ENCODE assay signal across 20 cellular contexts in the genomic region with DNA sequence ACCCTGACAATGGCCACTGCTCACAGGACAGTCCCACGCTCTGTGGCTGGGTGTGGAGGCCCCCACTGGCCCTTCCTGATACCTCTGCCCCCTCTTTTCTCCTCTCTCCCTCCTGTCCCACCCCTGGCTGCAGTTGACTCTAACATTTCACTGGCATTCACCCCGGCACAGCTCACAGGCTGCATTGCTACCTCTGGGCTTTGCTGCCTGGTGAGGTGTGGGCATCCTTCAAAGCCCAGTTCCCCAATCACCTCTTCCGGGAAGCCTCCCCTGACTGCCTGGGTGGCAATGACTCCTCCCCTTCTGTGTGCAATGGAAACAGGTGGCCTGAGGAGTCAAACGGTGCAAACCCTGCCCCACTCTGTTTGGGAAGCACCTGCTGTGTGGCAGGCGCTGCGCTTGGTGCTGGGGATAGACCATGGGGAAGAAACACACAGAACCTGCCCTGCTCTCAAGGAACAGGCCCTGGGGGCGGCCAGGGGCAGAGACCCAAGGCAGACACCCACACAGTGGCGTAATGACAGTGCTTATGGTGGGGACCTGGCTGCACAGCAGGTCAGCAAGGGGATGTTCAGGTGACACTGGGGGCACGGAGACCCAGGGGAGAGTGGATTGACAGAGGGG. TPM values are rescaled to one million over a fixed set of nuclear protein-coding genes. Genes with fewer than 3 reads are reported as not detected.
DNase-seq lines count a peak whose midpoint lies in the region; ATAC-seq, FAIRE-seq and TF ChIP-seq lines count a peak whose summit lies in the region.
"Had no signal": no experiment of that assay in that cellular context is flagged by ENCODE, and none has a peak within 500 bp of the region (broad histone marks: within the 10 kb centered on the region; RNA-seq: fewer than 3 reads in every experiment).

No MANE protein-coding gene starts in this region.

- H3K36me3 ChIP-seq in Caco-2 (ENCODE audit: control insufficient read depth, insufficient read depth, low read length) (peaks cover 2% of the 10 kb centered on the region; the same call in 1 of the 2 replicates), RWPE2 (ENCODE audit: low read depth) (no peaks in the 10 kb centered on the region)
- H3K36me3 ChIP-seq: gastroesophageal sphincter, left lung, stomach had no signal

- DNase-seq in A549 (ENCODE audit: low read depth in 1 of 2, low spot score in 1 of 2): no peak
- no peak for DNase-seq in Caco-2
- peak; percentile 54 for DNase-seq in RWPE2 (ENCODE audit: low spot score)
- DNase-seq: activated CD4-positive, alpha-beta memory T cell treated with anti-CD3 and anti-CD28 coated beads for 36 hours; activated naive CD8-positive, alpha-beta T cell treated with anti-CD3 and anti-CD28 coated beads for 36 hours; activated T-cell treated with anti-CD3 and anti-CD28 coated beads, Interleukin-2, amount 50 U/mL, for 24 hours; COR-L47; EL; NCI-H1930; SHP77; stomach had no signal

- TF ChIP-seq EP300 in A549 (IDR thresholded peaks at IDR 0.05): no peak

- peaks cover 34% of the 10 kb centered on the region for H3K36me3 Mint-ChIP-seq in Caco-2 (ENCODE audit: insufficient read depth, unreplicated experiment)
- no peaks in the 10 kb centered on the region for H3K36me3 Mint-ChIP-seq in nephron (ENCODE audit: low read depth)
- no peaks in the 10 kb centered on the region for H3K36me3 Mint-ChIP-seq in activated T-helper 17 cell treated with anti-CD3 and anti-CD28 coated beads, Interleukin-2, amount 50 U/mL, for 72 hours (ENCODE audit: low read depth)
- H3K36me3 Mint-ChIP-seq: activated CD4-positive, alpha-beta memory T cell treated with anti-CD3 and anti-CD28 coated beads for 36 hours; activated naive CD8-positive, alpha-beta T cell treated with anti-CD3 and anti-CD28 coated beads for 36 hours had no signal

- no peak for FAIRE-seq in A549 (lab: Jason Lieb, UNC)

- no peak for TF ChIP-seq RAD21 in A549 (conservative IDR thresholded peaks at IDR 0.05 in 1 of 2, IDR thresholded peaks at IDR 0.05 in 1 of 2)

- POLR2A ChIA-PET in A549 (lab: Yijun Ruan, JAX): no interaction called here
- POLR2A ChIA-PET in Caco-2 (lab: Charles Lee): no interaction called here

- peak overlapping the region; percentile 97 to 100; a peak in 5 of 6 replicates for H3K27ac ChIP-seq in A549
- no peak overlapping the region for H3K27ac ChIP-seq in RWPE2 (ENCODE audit: poor library complexity, severe bottlenecking)
- H3K27ac ChIP-seq: epithelial cell of prostate, left lung, stomach had no signal

- H3K27me3 ChIP-seq in Caco-2 (replicated peaks; ENCODE audit: control insufficient read depth, insufficient read depth, low read length): no peaks in the 10 kb centered on the region
- H3K27me3 ChIP-seq in RWPE2 (ENCODE audit: insufficient read depth, poor library complexity, severe bottlenecking): no peaks in the 10 kb centered on the region
- H3K27me3 ChIP-seq: gastroesophageal sphincter had no signal

- H3K4me2 ChIP-seq in A549: no peak overlapping the region

- H3K4me1 ChIP-seq in A549: peaks cover 89% of the 10 kb centered on the region
- H3K4me1 ChIP-seq in Caco-2: peaks cover 63% of the 10 kb centered on the region
- peaks cover 13% of the 10 kb centered on the region for H3K4me1 ChIP-seq in RWPE2 (ENCODE audit: insufficient read depth, poor library complexity, severe bottlenecking)

- TF ChIP-seq POLR2A in A549 (IDR thresholded peaks at IDR 0.05; ENCODE audit: low read length): no peak

- TF ChIP-seq CTCF in A549 (IDR thresholded peaks at IDR 0.05) (no peak), Caco-2 (IDR thresholded peaks at IDR 0.05; ENCODE audit: insufficient read depth in 1 of 2, low read depth in 1 of 2, low read length in 1 of 2, severe bottlenecking in 1 of 2, unreplicated experiment in 1 of 2) (no peak), RWPE2 (IDR thresholded peaks at IDR 0.05; ENCODE audit: poor library complexity, severe bottlenecking) (no peak), nephron (IDR thresholded peaks at IDR 0.05; ENCODE audit: unreplicated experiment in 3 of 3) (no peak)

- 77% methylated on average over 8 of the region's 9 CpGs for WGBS in A549 (ENCODE audit: missing lambda C conversion rate)

- H3K9me3 ChIP-seq in A549 (no peaks in the 10 kb centered on the region), Caco-2 (no peaks in the 10 kb centered on the region), RWPE2 (ENCODE audit: severe bottlenecking) (no peaks in the 10 kb centered on the region)
- H3K9me3 ChIP-seq: gastroesophageal sphincter, left lung, stomach had no signal

- H3K4me1 Mint-ChIP-seq in Caco-2 (ENCODE audit: low read depth, unreplicated experiment) (peaks cover 24% of the 10 kb centered on the region), nephron (peaks cover 20% of the 10 kb centered on the region)
- peaks cover 5% of the 10 kb centered on the region for H3K4me1 Mint-ChIP-seq in activated T-helper 17 cell treated with anti-CD3 and anti-CD28 coated beads, Interleukin-2, amount 50 U/mL, for 72 hours

- intact Hi-C loops in Caco-2 (cut with micrococcal nuclease; ENCODE audit: unreplicated experiment): no loop called here

- CTCF ChIA-PET in A549 (lab: Yijun Ruan, JAX) (interaction anchor here (1.5 to 1.6 kb wide), 2 partner anchors 18 to 34 kb away, joined by 6 to 8 read pairs; no protein-coding TSS in a partner anchor), Caco-2 (lab: Charles Lee) (no interaction called here)

- H3K9me3 Mint-ChIP-seq in Caco-2 (ENCODE audit: unreplicated experiment) (no peaks in the 10 kb centered on the region), nephron (no peaks in the 10 kb centered on the region)
- no peaks in the 10 kb centered on the region for H3K9me3 Mint-ChIP-seq in activated T-helper 17 cell treated with anti-CD3 and anti-CD28 coated beads, Interleukin-2, amount 50 U/mL, for 72 hours
- H3K9me3 Mint-ChIP-seq: activated CD4-positive, alpha-beta memory T cell treated with anti-CD3 and anti-CD28 coated beads for 36 hours; activated naive CD8-positive, alpha-beta T cell treated with anti-CD3 and anti-CD28 coated beads for 36 hours; activated T-cell treated with anti-CD3 and anti-CD28 coated beads, Interleukin-2, amount 50 U/mL, for 24 hours; IgD-negative memory B cell; T-helper 1 cell treated with Interleukin-12 subunit alpha and Interleukin-12 subunit beta and Interleukin-4 antibody, amounts not matched to agents 30 μg/mL and 1 μg/mL, for 36 hours had no signal

- ATAC-seq in A549 (no peak), RWPE2 (ENCODE audit: low read depth) (no peak), HG03354 (IDR thresholded peaks at IDR 0.05; ENCODE audit: poor library complexity, severe bottlenecking, unreplicated experiment) (no peak), GM21717 (IDR thresholded peaks at IDR 0.05; ENCODE audit: unreplicated experiment) (no peak)
- ATAC-seq in activated T-helper 17 cell treated with anti-CD3 and anti-CD28 coated beads, Interleukin-2, amount 50 U/mL, for 72 hours (replicated peaks): no peak
- ATAC-seq: gastroesophageal sphincter, left lung had no signal

- H3K4me3 Mint-ChIP-seq in Caco-2 (ENCODE audit: unreplicated experiment) (peak overlapping the region; percentile 67), nephron (no peak overlapping the region)
- no peak overlapping the region for H3K4me3 Mint-ChIP-seq in activated T-helper 17 cell treated with anti-CD3 and anti-CD28 coated beads, Interleukin-2, amount 50 U/mL, for 72 hours
- H3K4me3 Mint-ChIP-seq: activated CD4-positive, alpha-beta memory T cell treated with anti-CD3 and anti-CD28 coated beads for 36 hours; activated naive CD8-positive, alpha-beta T cell treated with anti-CD3 and anti-CD28 coated beads for 36 hours; activated T-cell treated with anti-CD3 and anti-CD28 coated beads, Interleukin-2, amount 50 U/mL, for 24 hours; IgD-negative memory B cell; T-helper 1 cell treated with Interleukin-12 subunit alpha and Interleukin-12 subunit beta and Interleukin-4 antibody, amounts not matched to agents 30 μg/mL and 1 μg/mL, for 36 hours had no signal

- H3K27me3 Mint-ChIP-seq in Caco-2 (ENCODE audit: insufficient read depth, unreplicated experiment) (no peaks in the 10 kb centered on the region), nephron (ENCODE audit: low read depth) (peaks cover 7% of the 10 kb centered on the region)
- peaks cover 5% of the 10 kb centered on the region for H3K27me3 Mint-ChIP-seq in activated T-helper 17 cell treated with anti-CD3 and anti-CD28 coated beads, Interleukin-2, amount 50 U/mL, for 72 hours
- H3K27me3 Mint-ChIP-seq: activated T-cell treated with anti-CD3 and anti-CD28 coated beads, Interleukin-2, amount 50 U/mL, for 24 hours had no signal

- H3K27ac Mint-ChIP-seq in Caco-2 (ENCODE audit: unreplicated experiment): peak overlapping the region; percentile 93
- H3K27ac Mint-ChIP-seq in nephron: peak overlapping the region; percentile 69 to 92 (median 76)
- no peak overlapping the region for H3K27ac Mint-ChIP-seq in activated T-helper 17 cell treated with anti-CD3 and anti-CD28 coated beads, Interleukin-2, amount 50 U/mL, for 72 hours
- H3K27ac Mint-ChIP-seq: activated CD4-positive, alpha-beta memory T cell treated with anti-CD3 and anti-CD28 coated beads for 36 hours; activated naive CD8-positive, alpha-beta T cell treated with anti-CD3 and anti-CD28 coated beads for 36 hours; activated T-cell treated with anti-CD3 and anti-CD28 coated beads, Interleukin-2, amount 50 U/mL, for 24 hours; IgD-negative memory B cell; T-helper 1 cell treated with Interleukin-12 subunit alpha and Interleukin-12 subunit beta and Interleukin-4 antibody, amounts not matched to agents 30 μg/mL and 1 μg/mL, for 36 hours had no signal

- H3K4me3 ChIP-seq in A549 (no peak overlapping the region), Caco-2 (ENCODE audit: low read depth, low read length) (no peak overlapping the region), RWPE2 (ENCODE audit: severe bottlenecking) (no peak overlapping the region)
- H3K4me3 ChIP-seq: gastroesophageal sphincter, left lung, stomach had no signal

- BruUV-seq in Caco-2 (replicated peaks; lab: Mats Ljungman, UMichigan): no TSS peak

TF ChIP-seq in A549, 52 proteins besides CTCF, POLR2A, EP300 and RAD21:
- TF ChIP-seq HEYL (CRISPR knock-in tag; IDR thresholded peaks at IDR 0.05) (no peak), ZFP36 (IDR thresholded peaks at IDR 0.05; ENCODE audit: borderline replicate concordance, partially characterized antibody) (peak; percentile 98), ZC3H11A (IDR thresholded peaks at IDR 0.05) (no peak), MAZ (IDR thresholded peaks at IDR 0.05; ENCODE audit: borderline replicate concordance, low read depth, low read length) (no peak), CBX2 (IDR thresholded peaks at IDR 0.05; ENCODE audit: borderline replicate concordance, low read depth) (no peak)
TF ChIP-seq in A549: peak in this region for 1.

RNA-seq across cellular contexts. Expression of a gene that starts 39.3 kb away (rescaled TPM):
- 10.5 and 10.7 TPM in 2 replicates for polyA plus RNA-seq in A549 (2011; rRNA removed)
- 10.3 and 12.3 TPM in 2 replicates for polyA plus RNA-seq in A549 (2012; cell fraction: cytosol; rRNA removed)
- 53.6 and 61.8 TPM in 2 replicates for polyA plus RNA-seq in A549 (2012; cell fraction: nucleus; rRNA removed)
- 14.7 to 16.6 TPM (median 16.1 TPM) in 3 replicates for polyA plus RNA-seq in A549 (2017; fragmentation: RNase III; extraction: RNeasy Plus Mini Kit Qiagen cat#74134 plus additional on column Dnase treatment)
- 6.4 and 11.6 TPM in 2 replicates for polyA minus RNA-seq in A549 (2011; rRNA and poly(A)+ RNA removed)
- total RNA-seq in Caco-2 (2022): 32.0 and 36.5 TPM in 2 replicates
- 10 to 100 TPM; 12.0 to 22.8 TPM for total RNA-seq in activated T-helper 17 cell treated with anti-CD3 and anti-CD28 coated beads, Interleukin-2, amount 50 U/mL, for 72 hours
